ENCODE assay signal across 14 cellular contexts in genomic region chr17:55418369-55419268, GRCh38. TPM values are rescaled to one million over a fixed set of nuclear protein-coding genes. Genes with fewer than 3 reads are reported as not detected.
DNase-seq lines count a peak whose midpoint lies in the region; ATAC-seq lines count a peak whose summit lies in the region.
"Had no signal": no experiment of that assay in that cellular context is flagged by ENCODE, and none has a peak within 500 bp of the region (broad histone marks: within the 10 kb centered on the region; RNA-seq: fewer than 3 reads in every experiment).

No MANE protein-coding gene starts in this region.

- peaks cover 1% of the 10 kb centered on the region for H3K36me3 Mint-ChIP-seq in activated naive CD4-positive, alpha-beta T cell treated with anti-CD3 and anti-CD28 coated beads, Interleukin-2, amount 50 U/mL, for 24 hours
- H3K36me3 Mint-ChIP-seq in effector memory CD8-positive, alpha-beta T cell (ENCODE audit: insufficient read depth): peaks cover 18% of the 10 kb centered on the region
- peaks cover 41% of the 10 kb centered on the region for H3K36me3 Mint-ChIP-seq in stimulated activated memory B cell treated with anti-CD40 and anti-IgM and Interleukin-4, amounts not matched to agents 10 μg/mL and 1 μg/mL and 100 μg/mL, for 72 hours

- no peak overlapping the region; the same call in 1 of the 2 replicates for H3K4me3 ChIP-seq in Karpas-422 (ENCODE audit: low read length)
- H3K4me3 ChIP-seq: upper lobe of left lung had no signal

- H3K4me3 Mint-ChIP-seq in activated naive CD4-positive, alpha-beta T cell treated with anti-CD3 and anti-CD28 coated beads, Interleukin-2, amount 50 U/mL, for 24 hours: no peak overlapping the region
- peak overlapping the region in 1 of 2 donors; percentile 89 for H3K4me3 Mint-ChIP-seq in effector memory CD8-positive, alpha-beta T cell
- H3K4me3 Mint-ChIP-seq in stimulated activated memory B cell treated with anti-CD40 and anti-IgM and Interleukin-4, amounts not matched to agents 10 μg/mL and 1 μg/mL and 100 μg/mL, for 72 hours: peak overlapping the region; percentile 95

- no peaks in the 10 kb centered on the region for H3K9me3 ChIP-seq in Karpas-422 (ENCODE audit: low read length)
- H3K9me3 ChIP-seq: esophagus muscularis mucosa, heart right ventricle, upper lobe of left lung had no signal

- H4K20me1 ChIP-seq in Karpas-422 (ENCODE audit: insufficient read depth, low read depth, low read length): peaks cover 14% of the 10 kb centered on the region; the same call in 1 of the 2 replicates

- peaks cover 49% of the 10 kb centered on the region for H3K4me1 Mint-ChIP-seq in activated naive CD4-positive, alpha-beta T cell treated with anti-CD3 and anti-CD28 coated beads, Interleukin-2, amount 50 U/mL, for 24 hours
- peaks cover 36 to 45% of the 10 kb centered on the region in 2 donors for H3K4me1 Mint-ChIP-seq in effector memory CD8-positive, alpha-beta T cell (ENCODE audit: low read depth in 2 of 2)
- H3K4me1 Mint-ChIP-seq in stimulated activated memory B cell treated with anti-CD40 and anti-IgM and Interleukin-4, amounts not matched to agents 10 μg/mL and 1 μg/mL and 100 μg/mL, for 72 hours: peaks cover 71% of the 10 kb centered on the region

- peak overlapping the region; percentile 0 for H3K27ac Mint-ChIP-seq in activated naive CD4-positive, alpha-beta T cell treated with anti-CD3 and anti-CD28 coated beads, Interleukin-2, amount 50 U/mL, for 24 hours
- H3K27ac Mint-ChIP-seq in effector memory CD8-positive, alpha-beta T cell: peak overlapping the region; percentile 50 to 91
- peak overlapping the region; percentile 94 for H3K27ac Mint-ChIP-seq in stimulated activated memory B cell treated with anti-CD40 and anti-IgM and Interleukin-4, amounts not matched to agents 10 μg/mL and 1 μg/mL and 100 μg/mL, for 72 hours

- H3K36me3 ChIP-seq in Karpas-422 (ENCODE audit: insufficient read depth, low read length): peaks cover 39% of the 10 kb centered on the region

- H3K9ac ChIP-seq in Karpas-422 (ENCODE audit: low read length): no peak overlapping the region

- H2AFZ ChIP-seq in Karpas-422 (ENCODE audit: low read length): no peak overlapping the region

- no peak for DNase-seq in activated naive CD4-positive, alpha-beta T cell treated with Interleukin-2 at 50 U/mL for 16 hours
- DNase-seq in Karpas-422 (no peak), NCI-H1694 treated with DMSO at 0.1 percent for 48 hours (lab: John Stamatoyannopoulos, UW) (no peak), RPMI8226 (no peak), medulla oblongata (ENCODE audit: extremely low spot score) (no peak)
- no peak for DNase-seq in effector memory CD8-positive, alpha-beta T cell
- DNase-seq: activated CD4-positive, CD25-positive, alpha-beta regulatory T cell treated with anti-CD3 and anti-CD28 coated beads, Interleukin-2, amount 50 U/mL, for 72 hours; heart right ventricle; NCI-H1048; NCI-H748 treated with DMSO at 0.1 percent for 48 hours; upper lobe of left lung had no signal

- no peaks in the 10 kb centered on the region for H3K27me3 ChIP-seq in Karpas-422 (ENCODE audit: low read length)
- H3K27me3 ChIP-seq: esophagus muscularis mucosa, upper lobe of left lung had no signal

- peak overlapping the region; percentile 95 for H3K27ac ChIP-seq in Karpas-422 (ENCODE audit: low read length)
- H3K27ac ChIP-seq: upper lobe of left lung had no signal

- H3K9me3 Mint-ChIP-seq in activated naive CD4-positive, alpha-beta T cell treated with anti-CD3 and anti-CD28 coated beads, Interleukin-2, amount 50 U/mL, for 24 hours: no peaks in the 10 kb centered on the region
- H3K9me3 Mint-ChIP-seq in effector memory CD8-positive, alpha-beta T cell: no peaks in the 10 kb centered on the region
- no peaks in the 10 kb centered on the region for H3K9me3 Mint-ChIP-seq in stimulated activated memory B cell treated with anti-CD40 and anti-IgM and Interleukin-4, amounts not matched to agents 10 μg/mL and 1 μg/mL and 100 μg/mL, for 72 hours

- H3K9me2 ChIP-seq in Karpas-422 (replicated peaks; ENCODE audit: insufficient read depth, low read length): no peaks in the 10 kb centered on the region

- ATAC-seq in effector memory CD8-positive, alpha-beta T cell (replicated peaks): no peak
- ATAC-seq in stimulated activated memory B cell treated with anti-CD40 and anti-IgM and Interleukin-4, amounts not matched to agents 10 μg/mL and 1 μg/mL and 100 μg/mL, for 72 hours: no peak
- ATAC-seq: heart right ventricle had no signal

- H3K79me2 ChIP-seq in Karpas-422 (ENCODE audit: low read length): peaks cover 80% of the 10 kb centered on the region

- H3K4me1 ChIP-seq in Karpas-422 (ENCODE audit: low read length): peaks cover 71% of the 10 kb centered on the region

- peaks cover 4% of the 10 kb centered on the region for H3K27me3 Mint-ChIP-seq in activated naive CD4-positive, alpha-beta T cell treated with anti-CD3 and anti-CD28 coated beads, Interleukin-2, amount 50 U/mL, for 24 hours
- peaks cover 6 to 9% of the 10 kb centered on the region in 2 donors for H3K27me3 Mint-ChIP-seq in effector memory CD8-positive, alpha-beta T cell
- H3K27me3 Mint-ChIP-seq in stimulated activated memory B cell treated with anti-CD40 and anti-IgM and Interleukin-4, amounts not matched to agents 10 μg/mL and 1 μg/mL and 100 μg/mL, for 72 hours: no peaks in the 10 kb centered on the region

- peak overlapping the region; percentile 96 for H3K4me2 ChIP-seq in Karpas-422 (ENCODE audit: low read depth, low read length, poor library complexity, severe bottlenecking)

RNA-seq across cellular contexts. Expression of gene MMD, which starts 3.0 kb away (rescaled TPM):
- 43.7 and 73.6 TPM in 2 replicates for total RNA-seq in Karpas-422 (2014; rRNA removed; shearing (Covaris generic); ENCODE audit: low replicate concordance)

Comparison
In these comparisons a context has a peak if more than half of its experiments do, and no peak if none do; other contexts are left out.
1. H3K27ac Mint-ChIP-seq: peak in every context shown above with its lines; median percentile 94 in stimulated activated memory B cell treated with anti-CD40 and anti-IgM and Interleukin-4, amounts not matched to agents 10 μg/mL and 1 μg/mL and 100 μg/mL, for 72 hours; 70 in effector memory CD8-positive, alpha-beta T cell; 0 in activated naive CD4-positive, alpha-beta T cell treated with anti-CD3 and anti-CD28 coated beads, Interleukin-2, amount 50 U/mL, for 24 hours.